Comparison of ENCODE assay signal across 24 cellular contexts in genomic region chr3:192246847-192247520, GRCh38.
A peak's percentile ranks its signal among the peaks of the same experiment; 100 is the strongest.
DNase-seq lines count a peak whose midpoint lies in the region; FAIRE-seq and TF ChIP-seq lines count a peak whose summit lies in the region.
"Had no signal": no experiment of that assay in that cellular context is flagged by ENCODE, and none has a peak within 500 bp of the region (broad histone marks: within the 10 kb centered on the region; RNA-seq: fewer than 3 reads in every experiment).

No MANE protein-coding gene starts in this region.

- H3K27me3 ChIP-seq in H1 (replicated peaks in 1 of 4; ENCODE audit: control insufficient read depth in 3 of 4, extremely low read depth in 1 of 4, insufficient read depth in 3 of 4, low read length in 3 of 4): no peaks in the 10 kb centered on the region
- no peaks in the 10 kb centered on the region for H3K27me3 ChIP-seq in sigmoid colon
- no peaks in the 10 kb centered on the region for H3K27me3 ChIP-seq in GM23248 (replicated peaks; ENCODE audit: insufficient read depth)
- H3K27me3 ChIP-seq: body of pancreas, heart right ventricle, neural progenitor cell, spleen, upper lobe of right lung had no signal

- H3K56ac ChIP-seq in H1 (replicated peaks; ENCODE audit: insufficient read length, low read depth, low read length): no peak overlapping the region

- no peak overlapping the region for H3K23ac ChIP-seq in H1 (ENCODE audit: insufficient read length)

- H2AFZ ChIP-seq in H1 (ENCODE audit: low read length) (0 out of 2 replicates have a peak overlapping the region, but pooled peaks have one; percentile 53), GM23248 (no peak overlapping the region)
- H2AFZ ChIP-seq: neural progenitor cell had no signal

- no peak for TF ChIP-seq CTCF in H1 (IDR thresholded peaks at IDR 0.05; ENCODE audit: control extremely low read depth in 1 of 3, insufficient read depth in 1 of 3, low read depth in 1 of 3, low read length in 3 of 3)
- no peak for TF ChIP-seq CTCF in sigmoid colon (IDR thresholded peaks at IDR 0.05)

- intact Hi-C loops in sigmoid colon (cut with DNase I): no loop called here

- no peak for TF ChIP-seq RAD21 in H1 (IDR thresholded peaks at IDR 0.05 in 1 of 2, conservative IDR thresholded peaks at IDR 0.05 in 1 of 2; ENCODE audit: low read depth in 2 of 2, low read length in 2 of 2)

- no peaks in the 10 kb centered on the region for H3K79me2 ChIP-seq in H1 (ENCODE audit: control insufficient read depth in 1 of 2, insufficient read depth in 2 of 2, low read length in 2 of 2)
- no peaks in the 10 kb centered on the region for H3K79me2 ChIP-seq in GM23248 (ENCODE audit: insufficient read depth)

- no peak overlapping the region for H2AK5ac ChIP-seq in H1 (ENCODE audit: low read depth, low read length)

- in situ Hi-C loops in GM23248 (cut with MboI): no loop called here

- H3K27ac ChIP-seq in H1 (ENCODE audit: low read depth, low read length): no peak overlapping the region
- H3K27ac ChIP-seq in sigmoid colon: no peak overlapping the region
- H3K27ac ChIP-seq in GM23248: no peak overlapping the region
- H3K27ac ChIP-seq: 22Rv1, body of pancreas, heart right ventricle, neural progenitor cell, prostate gland, spleen, upper lobe of right lung, VCaP had no signal

- no peaks in the 10 kb centered on the region for H3K23me2 ChIP-seq in H1 (ENCODE audit: low read depth, low read length)

- FAIRE-seq in H1 (lab: Jason Lieb, UNC): peak; percentile 52
- FAIRE-seq: colon had no signal

- no peak overlapping the region for H2BK5ac ChIP-seq in H1 (ENCODE audit: low read depth, low read length)

- no peaks in the 10 kb centered on the region for H3K79me1 ChIP-seq in H1 (ENCODE audit: low read depth, low read length)

- H3K4me1 ChIP-seq in H1 (replicated peaks in 1 of 4; ENCODE audit: control insufficient read depth in 3 of 4, insufficient read depth in 4 of 4, low read length in 3 of 4) (no peaks in the 10 kb centered on the region; a peak in 1 of 7 replicates), sigmoid colon (no peaks in the 10 kb centered on the region), GM23248 (ENCODE audit: insufficient read depth) (no peaks in the 10 kb centered on the region)
- H3K4me1 ChIP-seq: body of pancreas, prostate gland, spleen, upper lobe of right lung had no signal

- H3K36me3 ChIP-seq in H1 (ENCODE audit: control insufficient read depth in 2 of 4, insufficient read depth in 4 of 4, low read length in 3 of 4) (no peaks in the 10 kb centered on the region; a peak in 1 of 8 replicates), sigmoid colon (no peaks in the 10 kb centered on the region), GM23248 (ENCODE audit: low read depth) (no peaks in the 10 kb centered on the region)
- H3K36me3 ChIP-seq: heart right ventricle, neural progenitor cell, prostate gland, spleen, upper lobe of right lung had no signal

- H3K9me2 ChIP-seq in GM23248 (ENCODE audit: insufficient read depth): no peaks in the 10 kb centered on the region

- no peak overlapping the region for H4K91ac ChIP-seq in H1 (replicated peaks; ENCODE audit: insufficient read length, low read length)

- H3K4me2 ChIP-seq in H1 (ENCODE audit: insufficient read depth in 1 of 2, low read depth in 2 of 2, low read length in 2 of 2) (no peak overlapping the region), GM23248 (ENCODE audit: unreplicated experiment) (no peak overlapping the region)
- H3K4me2 ChIP-seq: neural progenitor cell had no signal

- no peak overlapping the region for H2BK15ac ChIP-seq in H1 (ENCODE audit: low read length)

- H2BK120ac ChIP-seq in H1 (replicated peaks; ENCODE audit: low read depth, low read length): no peak overlapping the region

- no peak overlapping the region for H3K18ac ChIP-seq in H1 (ENCODE audit: extremely low read depth, low read length)

- no peak overlapping the region for H4K5ac ChIP-seq in H1 (ENCODE audit: insufficient read length, low read depth, low read length)

- no peak overlapping the region for H2BK20ac ChIP-seq in H1 (ENCODE audit: low read length)

- no peaks in the 10 kb centered on the region for H4K20me1 ChIP-seq in H1 (replicated peaks in 1 of 2; ENCODE audit: control insufficient read depth in 1 of 2, insufficient read depth in 2 of 2, low read length in 2 of 2)
- H4K20me1 ChIP-seq in GM23248 (ENCODE audit: insufficient read depth): no peaks in the 10 kb centered on the region

- WGBS in H1 (ENCODE audit: extremely low coverage in 1 of 2, insufficient coverage in 1 of 2, insufficient read length in 1 of 2, insufficient replicate concordance in 2 of 2, low coverage in 1 of 2, low lambda C conversion rate in 2 of 2, missing lambda C conversion rate in 1 of 2), 2 experiments: 91% methylated on average over 1 of the region's 1 CpG; no CpG with 5 or more reads in 1 of the 2 experiments
- WGBS in sigmoid colon, 2 donors: 53 to 79% methylated on average over 1 of the region's 1 CpG
- 17 to 38% methylated on average over 1 of the region's 1 CpG for WGBS in GM23248 (ENCODE audit: low coverage in 1 of 2, low lambda C conversion rate in 2 of 2, missing lambda C conversion rate in 2 of 2), 2 experiments

- H3K14ac ChIP-seq in H1 (ENCODE audit: insufficient read length): no peak overlapping the region

- no peak overlapping the region for H2BK12ac ChIP-seq in H1 (ENCODE audit: low read depth, low read length)

- no peak overlapping the region for H4K8ac ChIP-seq in H1 (ENCODE audit: extremely low read depth, insufficient read depth, low read length)

- no peak overlapping the region for H3K4ac ChIP-seq in H1 (replicated peaks; ENCODE audit: insufficient read length, low read depth, low read length)

- H3K9ac ChIP-seq in H1 (replicated peaks in 1 of 4; ENCODE audit: extremely low read depth in 1 of 4, low read depth in 3 of 4, low read length in 3 of 4): no peak overlapping the region
- H3K9ac ChIP-seq in GM23248: no peak overlapping the region
- H3K9ac ChIP-seq: neural progenitor cell had no signal

- no peak for TF ChIP-seq EP300 in H1 (IDR thresholded peaks at IDR 0.05; ENCODE audit: borderline replicate concordance in 1 of 2, low read depth in 2 of 2, low read length in 2 of 2)
- TF ChIP-seq EP300 in sigmoid colon (IDR thresholded peaks at IDR 0.05): no peak

- CTCF ChIA-PET in H1 (lab: Charles Lee; ENCODE audit: partially characterized antibody): interaction anchor here (1.2 to 1.5 kb wide), 2 partner anchors 9 to 13 kb away, joined by 7 read pairs; no protein-coding TSS in a partner anchor

- H3F3A ChIP-seq in GM23248 (ENCODE audit: insufficient read depth): no peaks in the 10 kb centered on the region

- DNase-seq in DMS53 (lab: John Stamatoyannopoulos, UW) (peak; percentile 13), DMS53 treated with DMSO at 0.1 percent for 48 hours (lab: John Stamatoyannopoulos, UW; ENCODE audit: unreplicated experiment) (no peak), DMS 273 (lab: John Stamatoyannopoulos, UW; ENCODE audit: unreplicated experiment) (peak; percentile 72), NCI-H2171 treated with DMSO at 0.1 percent for 48 hours (lab: John Stamatoyannopoulos, UW) (peak; percentile 74), H1 (ENCODE audit: low read depth in 1 of 2, low spot score in 2 of 2) (no peak), sigmoid colon (no peak), GM23248 (no peak)
- DNase-seq in activated naive CD4-positive, alpha-beta T cell (lab: John Stamatoyannopoulos, UW): no peak
- DNase-seq: activated CD8-positive, alpha-beta memory T cell treated with anti-CD3 and anti-CD28 coated beads, Interleukin-2, amount 50 U/mL, for 4 hours; activated naive CD8-positive, alpha-beta T cell treated with anti-CD3 and anti-CD28 coated beads, Interleukin-2, amount 50 U/mL, for 24 hours; AML-193; body of pancreas; heart right ventricle; HFFc6; NCI-H774; spleen; stimulated activated CD4-positive, alpha-beta T cell treated with anti-CD3 and anti-CD28 coated beads, Interleukin-4, amount 100 ng/mL, for 24 hours; T-helper 2 cell; upper lobe of right lung had no signal

- no peak overlapping the region for H3K4me3 ChIP-seq in H1 (ENCODE audit: extremely low read depth in 1 of 4, insufficient read depth in 2 of 4, low read depth in 3 of 4, low read length in 4 of 4)
- H3K4me3 ChIP-seq in sigmoid colon: no peak overlapping the region
- H3K4me3 ChIP-seq in GM23248: no peak overlapping the region
- H3K4me3 ChIP-seq: body of pancreas, heart right ventricle, neural progenitor cell, prostate gland, spleen, upper lobe of right lung had no signal

- no peaks in the 10 kb centered on the region for H3K9me3 ChIP-seq in H1 (ENCODE audit: insufficient read depth in 2 of 2, low read depth in 1 of 2, low read length in 1 of 2)
- no peaks in the 10 kb centered on the region for H3K9me3 ChIP-seq in sigmoid colon
- H3K9me3 ChIP-seq in GM23248 (ENCODE audit: low read depth): no peaks in the 10 kb centered on the region
- H3K9me3 ChIP-seq: body of pancreas, heart right ventricle, prostate gland, spleen, upper lobe of right lung had no signal

- TF ChIP-seq POLR2A in H1 (IDR thresholded peaks at IDR 0.05; ENCODE audit: control extremely low read depth in 1 of 2, low read depth in 2 of 2, low read length in 2 of 2) (no peak), sigmoid colon (IDR thresholded peaks at IDR 0.05) (no peak)

- POLR2A ChIA-PET in H1 (lab: Charles Lee; ENCODE audit: partially characterized antibody): no interaction called here

TF ChIP-seq in H1, 55 proteins besides CTCF, POLR2A, EP300 and RAD21 (continues in another document):
- no peak for TF ChIP-seq NANOG (IDR thresholded peaks at IDR 0.05; ENCODE audit: insufficient read depth, low read depth, low read length, poor library complexity, severe bottlenecking)
- no peak for TF ChIP-seq BCL11A (IDR thresholded peaks at IDR 0.05; ENCODE audit: low read depth in 2 of 2, low read length in 2 of 2)
- TF ChIP-seq RNF2 (IDR thresholded peaks at IDR 0.05; ENCODE audit: borderline replicate concordance, low read depth, low read length, missing control alignments, poor library complexity, severe bottlenecking): no peak
- no peak for TF ChIP-seq SAP30 (IDR thresholded peaks at IDR 0.05; ENCODE audit: insufficient read depth, insufficient replicate concordance, low read length)
- TF ChIP-seq EZH2 (IDR thresholded peaks at IDR 0.05; ENCODE audit: low read depth, low read length, severe bottlenecking): no peak
- TF ChIP-seq EGR1 (IDR thresholded peaks at IDR 0.05; ENCODE audit: borderline replicate concordance, low read depth, low read length): no peak
- no peak for TF ChIP-seq NRF1 (IDR thresholded peaks at IDR 0.05; ENCODE audit: low read depth, low read length)
- TF ChIP-seq KDM5A (IDR thresholded peaks at IDR 0.05; ENCODE audit: low read length): no peak
- no peak for TF ChIP-seq RXRA (IDR thresholded peaks at IDR 0.05; ENCODE audit: insufficient read depth, low read depth, low read length)
- no peak for TF ChIP-seq USF2 (IDR thresholded peaks at IDR 0.05; ENCODE audit: low read length)
- TF ChIP-seq JUN (IDR thresholded peaks at IDR 0.05; ENCODE audit: low read depth, low read length): no peak

Comparison
In these comparisons a context has a peak if more than half of its experiments do, and no peak if none do; other contexts are left out.
1. DNase-seq: peak in DMS53 (single experiment), DMS 273 (single experiment) and NCI-H2171 treated with DMSO at 0.1 percent for 48 hours (single experiment); none in DMS53 treated with DMSO at 0.1 percent for 48 hours (single experiment), H1 (0 of 2), sigmoid colon (single experiment), GM23248 (single experiment) and activated naive CD4-positive, alpha-beta T cell (0 of 4).